In the genomic region with DNA sequence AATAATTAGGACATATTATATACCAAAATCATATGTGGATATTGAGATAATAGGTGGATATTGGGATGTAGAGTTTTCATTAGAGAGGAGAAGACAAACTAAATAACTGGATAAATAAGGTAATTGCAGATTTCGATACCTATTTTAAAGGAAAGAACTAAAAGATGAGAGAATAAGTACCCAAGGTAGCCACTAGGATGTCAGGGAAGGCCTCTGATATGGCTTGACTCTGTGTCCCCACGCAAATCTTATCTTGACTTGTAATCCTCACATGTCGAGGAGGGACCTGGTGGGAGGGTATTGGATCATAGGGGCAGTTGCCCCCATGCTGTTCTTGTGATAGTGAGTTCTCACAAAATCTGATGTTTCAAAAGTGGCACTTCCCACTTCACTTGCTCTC, we compare ENCODE assay signal across 29 cellular contexts. TPM values are rescaled to one million over a fixed set of nuclear protein-coding genes. Genes with fewer than 3 reads are reported as not detected.
"Had no signal": no experiment of that assay in that cellular context is flagged by ENCODE, and none has a peak within 500 bp of the region (broad histone marks: within the 10 kb centered on the region; RNA-seq: fewer than 3 reads in every experiment).

No MANE protein-coding gene starts in this region.

- DNase-seq: activated B cell treated with CpG ODN at 0.5 μM for 24 hours; activated CD4-positive, alpha-beta T cell treated with anti-CD3 and anti-CD28 coated beads for 1 hour; activated CD4-positive, alpha-beta T cell treated with anti-CD3 and anti-CD28 coated beads, Interleukin-2, amount 10 ng/mL, durations not matched to agents 24 days and 14 days; activated CD4-positive, alpha-beta T cell treated with anti-CD3 and anti-CD28 coated beads, Interleukin-2, amount 50 U/mL, for 48 hours; activated CD8-positive, alpha-beta memory T cell treated with anti-CD3 and anti-CD28 coated beads, Interleukin-2, amount 10 ng/mL, durations not matched to agents 7 days and 5 days; activated effector memory CD4-positive, alpha-beta T cell treated with Interleukin-2 at 50 U/mL for 16 hours; activated naive CD4-positive, alpha-beta T cell; activated T-cell treated with anti-CD3 and anti-CD28 coated beads, Interleukin-2, amount 50 U/mL, for 24 hours; aorta; central memory CD4-positive, alpha-beta T cell; MG63; NCI-H146; NCI-H1930; NCI-H2171 treated with DMSO at 0.1 percent for 48 hours; NCI-H226; NCI-H510A; NCI-H526 treated with DMSO at 0.1 percent for 48 hours; NCI-H82; NK-92 treated with Interleukin-12 subunit alpha and Interleukin-12 subunit beta, amount 100 ng/mL, for 24 hours; SHP77; SW 1271 had no signal

- ATAC-seq: activated CD8-positive, alpha-beta memory T cell treated with anti-CD3 and anti-CD28 coated beads, Interleukin-2, amount 10 ng/mL, durations not matched to agents 7 days and 5 days; SK-N-SH treated with all-trans-retinoic acid at 6 μM for 48 hours had no signal

- H3K4me1 Mint-ChIP-seq: activated B cell treated with CpG ODN at 0.5 μM for 24 hours; activated CD4-positive, alpha-beta T cell treated with anti-CD3 and anti-CD28 coated beads, Interleukin-2, amount 10 ng/mL, durations not matched to agents 24 days and 14 days; activated CD8-positive, alpha-beta memory T cell treated with anti-CD3 and anti-CD28 coated beads, Interleukin-2, amount 10 ng/mL, durations not matched to agents 7 days and 5 days; activated naive CD4-positive, alpha-beta T cell treated with anti-CD3 and anti-CD28 coated beads, Interleukin-2, amount 50 U/mL, for 24 hours; IgD-negative memory B cell had no signal

- H3K4me3 ChIP-seq: MG63, SJSA1 had no signal

- H3K27ac Mint-ChIP-seq: activated B cell treated with CpG ODN at 0.5 μM for 24 hours; activated CD4-positive, alpha-beta T cell treated with anti-CD3 and anti-CD28 coated beads, Interleukin-2, amount 10 ng/mL, durations not matched to agents 24 days and 14 days; activated CD8-positive, alpha-beta memory T cell treated with anti-CD3 and anti-CD28 coated beads, Interleukin-2, amount 10 ng/mL, durations not matched to agents 7 days and 5 days; activated naive CD4-positive, alpha-beta T cell treated with anti-CD3 and anti-CD28 coated beads, Interleukin-2, amount 50 U/mL, for 24 hours; activated T-cell treated with anti-CD3 and anti-CD28 coated beads, Interleukin-2, amount 50 U/mL, for 24 hours; activated T-helper 1 cell treated with anti-CD3 and anti-CD28 coated beads, Interleukin-12 subunit alpha, Interleukin-12 subunit beta, Interleukin-2, Interleukin-4 antibody, amounts not matched to agents 30 ng/mL and 10 ng/mL and 1 ng/mL, durations not matched to agents 14 hours and 24 hours and 36 hours; IgD-negative memory B cell; T-helper 2 cell treated with Interferon-gamma antibody and Interleukin-4, amounts not matched to agents 5 μg/mL and 100 μg/mL, for 36 hours had no signal

- H3K27ac ChIP-seq: SJSA1 had no signal

- H3K27me3 ChIP-seq: MG63, SJSA1 had no signal

- H3K9me3 Mint-ChIP-seq: activated B cell treated with CpG ODN at 0.5 μM for 24 hours; activated CD4-positive, alpha-beta T cell treated with anti-CD3 and anti-CD28 coated beads, Interleukin-2, amount 10 ng/mL, durations not matched to agents 24 days and 14 days; activated naive CD4-positive, alpha-beta T cell treated with anti-CD3 and anti-CD28 coated beads, Interleukin-2, amount 50 U/mL, for 24 hours; activated T-cell treated with anti-CD3 and anti-CD28 coated beads, Interleukin-2, amount 50 U/mL, for 24 hours; activated T-helper 1 cell treated with anti-CD3 and anti-CD28 coated beads, Interleukin-12 subunit alpha, Interleukin-12 subunit beta, Interleukin-2, Interleukin-4 antibody, amounts not matched to agents 30 ng/mL and 10 ng/mL and 1 ng/mL, durations not matched to agents 14 hours and 24 hours and 36 hours; T-helper 2 cell treated with Interferon-gamma antibody and Interleukin-4, amounts not matched to agents 5 μg/mL and 100 μg/mL, for 36 hours had no signal

- H3K36me3 ChIP-seq: MG63, SJSA1 had no signal

- H3K4me3 Mint-ChIP-seq: activated B cell treated with CpG ODN at 0.5 μM for 24 hours; activated CD4-positive, alpha-beta T cell treated with anti-CD3 and anti-CD28 coated beads, Interleukin-2, amount 10 ng/mL, durations not matched to agents 24 days and 14 days; activated CD8-positive, alpha-beta memory T cell treated with anti-CD3 and anti-CD28 coated beads, Interleukin-2, amount 10 ng/mL, durations not matched to agents 7 days and 5 days; activated naive CD4-positive, alpha-beta T cell treated with anti-CD3 and anti-CD28 coated beads, Interleukin-2, amount 50 U/mL, for 24 hours; activated T-cell treated with anti-CD3 and anti-CD28 coated beads, Interleukin-2, amount 50 U/mL, for 24 hours; activated T-helper 1 cell treated with anti-CD3 and anti-CD28 coated beads, Interleukin-12 subunit alpha, Interleukin-12 subunit beta, Interleukin-2, Interleukin-4 antibody, amounts not matched to agents 30 ng/mL and 10 ng/mL and 1 ng/mL, durations not matched to agents 14 hours and 24 hours and 36 hours; IgD-negative memory B cell; T-helper 2 cell treated with Interferon-gamma antibody and Interleukin-4, amounts not matched to agents 5 μg/mL and 100 μg/mL, for 36 hours had no signal

- H3K36me3 Mint-ChIP-seq: activated CD8-positive, alpha-beta memory T cell treated with anti-CD3 and anti-CD28 coated beads, Interleukin-2, amount 10 ng/mL, durations not matched to agents 7 days and 5 days; activated naive CD4-positive, alpha-beta T cell treated with anti-CD3 and anti-CD28 coated beads, Interleukin-2, amount 50 U/mL, for 24 hours; IgD-negative memory B cell had no signal

- H3K9me3 ChIP-seq: MG63, SJSA1 had no signal

- H3K27me3 Mint-ChIP-seq: activated B cell treated with CpG ODN at 0.5 μM for 24 hours; activated CD4-positive, alpha-beta T cell treated with anti-CD3 and anti-CD28 coated beads, Interleukin-2, amount 10 ng/mL, durations not matched to agents 24 days and 14 days; activated CD8-positive, alpha-beta memory T cell treated with anti-CD3 and anti-CD28 coated beads, Interleukin-2, amount 10 ng/mL, durations not matched to agents 7 days and 5 days; activated naive CD4-positive, alpha-beta T cell treated with anti-CD3 and anti-CD28 coated beads, Interleukin-2, amount 50 U/mL, for 24 hours; activated T-cell treated with anti-CD3 and anti-CD28 coated beads, Interleukin-2, amount 50 U/mL, for 24 hours; IgD-negative memory B cell had no signal

RNA-seq across cellular contexts. Expression of gene TMEM229A, which starts 44.7 kb away (rescaled TPM):
- total RNA-seq: activated B cell treated with CpG ODN at 0.5 μM for 24 hours; activated CD4-positive, alpha-beta T cell treated with anti-CD3 and anti-CD28 coated beads, Interleukin-2, amount 10 ng/mL, durations not matched to agents 24 days and 14 days; activated CD8-positive, alpha-beta memory T cell treated with anti-CD3 and anti-CD28 coated beads, Interleukin-2, amount 10 ng/mL, durations not matched to agents 7 days and 5 days; activated T-helper 1 cell treated with anti-CD3 and anti-CD28 coated beads, Interleukin-12 subunit alpha, Interleukin-12 subunit beta, Interleukin-2, Interleukin-4 antibody, amounts not matched to agents 30 ng/mL and 10 ng/mL and 1 ng/mL, durations not matched to agents 14 hours and 24 hours and 36 hours; aorta; bronchial epithelial cell; SJSA1; T-helper 1 cell treated with Interleukin-12 subunit alpha and Interleukin-12 subunit beta and Interleukin-4 antibody, amounts not matched to agents 30 ng/mL and 1 ng/mL, for 36 hours had no signal
